ENCODE assay signal across 18 cellular contexts in the genomic region with DNA sequence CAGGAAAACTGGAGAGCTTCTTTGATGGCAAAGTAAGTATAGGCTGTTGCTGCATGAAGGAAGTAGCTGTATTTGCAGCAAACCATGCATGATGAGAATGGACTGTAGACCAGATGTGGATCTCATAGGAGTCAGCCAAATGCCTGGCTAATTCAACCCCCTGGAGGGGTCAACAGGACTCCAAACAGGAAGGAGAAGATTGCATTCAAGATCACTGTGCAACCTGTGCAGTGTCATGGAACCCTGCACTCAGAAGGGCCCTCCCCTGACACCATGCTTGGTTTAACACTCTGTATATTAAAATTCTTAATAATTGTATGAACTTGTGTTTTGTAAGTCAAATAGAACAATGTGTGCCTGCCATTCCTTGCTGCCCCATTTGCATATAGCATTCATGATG.
A peak's percentile ranks its signal among the peaks of the same experiment; 100 is the strongest.
DNase-seq lines count a peak whose midpoint lies in the region; ATAC-seq and TF ChIP-seq lines count a peak whose summit lies in the region.
"Had no signal": no experiment of that assay in that cellular context is flagged by ENCODE, and none has a peak within 500 bp of the region (broad histone marks: within the 10 kb centered on the region; RNA-seq: fewer than 3 reads in every experiment).

No MANE protein-coding gene starts in this region.

- H3K27me3 Mint-ChIP-seq in stimulated activated memory B cell treated with anti-CD40 and anti-IgM and Interleukin-4, amounts not matched to agents 10 μg/mL and 1 μg/mL and 100 μg/mL, for 72 hours = peaks cover 8% of the 10 kb centered on the region
- H3K27me3 Mint-ChIP-seq: CD4-positive, CD25-positive, alpha-beta regulatory T cell; IgD-negative memory B cell had no signal

- TF ChIP-seq EP300 in ovary (IDR thresholded peaks at IDR 0.05) = no peak

- H3K9me3 ChIP-seq in ovary = no peaks in the 10 kb centered on the region
- H3K9me3 ChIP-seq: BE2C had no signal

- H3K36me3 Mint-ChIP-seq in stimulated activated memory B cell treated with anti-CD40 and anti-IgM and Interleukin-4, amounts not matched to agents 10 μg/mL and 1 μg/mL and 100 μg/mL, for 72 hours = no peaks in the 10 kb centered on the region
- H3K36me3 Mint-ChIP-seq: CD4-positive, CD25-positive, alpha-beta regulatory T cell; CD8-positive, alpha-beta memory T cell; IgD-negative memory B cell had no signal

- no peak overlapping the region for H3K27ac ChIP-seq in ovary

- H3K27ac Mint-ChIP-seq in stimulated activated memory B cell treated with anti-CD40 and anti-IgM and Interleukin-4, amounts not matched to agents 10 μg/mL and 1 μg/mL and 100 μg/mL, for 72 hours = no peak overlapping the region
- H3K27ac Mint-ChIP-seq: CD4-positive, CD25-positive, alpha-beta regulatory T cell; CD8-positive, alpha-beta memory T cell; IgD-negative memory B cell had no signal

- no peak overlapping the region for H3K4me3 Mint-ChIP-seq in stimulated activated memory B cell treated with anti-CD40 and anti-IgM and Interleukin-4, amounts not matched to agents 10 μg/mL and 1 μg/mL and 100 μg/mL, for 72 hours
- H3K4me3 Mint-ChIP-seq: CD4-positive, CD25-positive, alpha-beta regulatory T cell; CD8-positive, alpha-beta memory T cell; IgD-negative memory B cell had no signal

- DNase-seq in Caki2 (ENCODE audit: low read depth) (peak; percentile 2), DMS79 (lab: John Stamatoyannopoulos, UW) (peak; percentile 68), NCI-H69 (lab: John Stamatoyannopoulos, UW) (peak; percentile 89), ovary (no peak)
- DNase-seq: ACHN; BE2C; C1 segment of cervical spinal cord; CD4-positive, CD25-positive, alpha-beta regulatory T cell; CD8-positive, alpha-beta memory T cell; COR-L47; GF-D8; GOT3; H7 had no signal

- H3K9me3 Mint-ChIP-seq in stimulated activated memory B cell treated with anti-CD40 and anti-IgM and Interleukin-4, amounts not matched to agents 10 μg/mL and 1 μg/mL and 100 μg/mL, for 72 hours = no peaks in the 10 kb centered on the region
- H3K9me3 Mint-ChIP-seq: IgD-negative memory B cell had no signal

- H3K4me1 ChIP-seq in ovary (ENCODE audit: insufficient read depth) = no peaks in the 10 kb centered on the region
- H3K4me1 ChIP-seq: BE2C had no signal

- in situ Hi-C loops in Caki2 (cut with HindIII; ENCODE audit: low pct_unique_long_range_greater_than_20kb, low sequenced_read_pairs) = no loop called here

- no peaks in the 10 kb centered on the region for H3K36me3 ChIP-seq in ovary
- H3K36me3 ChIP-seq: BE2C had no signal

- no peak overlapping the region for H3K4me3 ChIP-seq in ovary

- no peaks in the 10 kb centered on the region for H3K27me3 ChIP-seq in ovary
- H3K27me3 ChIP-seq: BE2C had no signal

- intact Hi-C loops in ovary (cut with DNase I) = no loop called here

- no peaks in the 10 kb centered on the region for H3K4me1 Mint-ChIP-seq in stimulated activated memory B cell treated with anti-CD40 and anti-IgM and Interleukin-4, amounts not matched to agents 10 μg/mL and 1 μg/mL and 100 μg/mL, for 72 hours
- H3K4me1 Mint-ChIP-seq: CD4-positive, CD25-positive, alpha-beta regulatory T cell; CD8-positive, alpha-beta memory T cell; IgD-negative memory B cell had no signal

- no peak for TF ChIP-seq POLR2A in ovary (IDR thresholded peaks at IDR 0.05)

- peak; percentile 50 for ATAC-seq in stimulated activated memory B cell treated with anti-CD40 and anti-IgM and Interleukin-4, amounts not matched to agents 10 μg/mL and 1 μg/mL and 100 μg/mL, for 72 hours
- no peak for ATAC-seq in HG03354 (IDR thresholded peaks at IDR 0.05; ENCODE audit: poor library complexity, severe bottlenecking, unreplicated experiment)
- ATAC-seq: HCT116, HepG2 had no signal

- no peak for TF ChIP-seq CTCF in ovary (IDR thresholded peaks at IDR 0.05)

Comparison
In these comparisons a context has a peak if more than half of its experiments do, and no peak if none do; other contexts are left out.
1. DNase-seq: peak in Caki2 (single experiment), DMS79 (single experiment) and NCI-H69 (single experiment); none in ovary (0 of 5).